In the genomic region with DNA sequence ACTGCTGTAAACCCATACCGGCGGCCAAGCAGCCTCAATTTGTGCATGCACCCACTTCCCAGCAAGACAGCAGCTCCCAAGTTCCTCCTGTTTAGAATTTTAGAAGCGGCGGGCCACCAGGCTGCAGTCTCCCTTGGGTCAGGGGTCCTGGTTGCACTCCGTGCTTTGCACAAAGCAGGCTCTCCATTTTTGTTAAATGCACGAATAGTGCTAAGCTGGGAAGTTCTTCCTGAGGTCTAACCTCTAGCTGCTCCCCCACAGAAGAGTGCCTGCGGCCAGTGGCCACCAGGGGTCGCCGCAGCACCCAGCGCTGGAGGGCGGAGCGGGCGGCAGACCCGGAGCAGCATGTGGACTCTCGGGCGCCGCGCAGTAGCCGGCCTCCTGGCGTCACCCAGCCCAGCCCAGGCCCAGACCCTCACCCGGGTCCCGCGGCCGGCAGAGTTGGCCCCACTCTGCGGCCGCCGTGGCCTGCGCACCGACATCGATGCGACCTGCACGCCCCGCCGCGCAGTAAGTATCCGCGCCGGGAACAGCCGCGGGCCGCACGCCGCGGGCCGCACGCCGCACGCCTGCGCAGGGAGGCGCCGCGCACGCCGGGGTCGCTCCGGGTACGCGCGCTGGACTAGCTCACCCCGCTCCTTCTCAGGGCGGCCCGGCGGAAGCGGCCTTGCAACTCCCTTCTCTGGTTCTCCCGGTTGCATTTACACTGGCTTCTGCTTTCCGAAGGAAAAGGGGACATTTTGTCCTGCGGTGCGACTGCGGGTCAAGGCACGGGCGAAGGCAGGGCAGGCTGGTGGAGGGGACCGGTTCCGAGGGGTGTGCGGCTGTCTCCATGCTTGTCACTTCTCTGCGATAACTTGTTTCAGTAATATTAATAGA, we compare ENCODE assay signal across 8 cellular contexts. TPM values are rescaled to one million over a fixed set of nuclear protein-coding genes. Genes with fewer than 3 reads are reported as not detected.
DNase-seq lines count a peak whose midpoint lies in the region; ATAC-seq and TF ChIP-seq lines count a peak whose summit lies in the region.

A gene (plus strand): TSS at position 315 of the 879 bp plus-strand sequence. CDS start 31 bp downstream, at position 346.

- H3K23ac ChIP-seq in neuronal stem cell (ENCODE audit: low read depth, low read length, poor library complexity) = peak within 1 kb of the TSS; percentile 75

- peak within 1 kb of the TSS; percentile 93 for H3K18ac ChIP-seq in neuronal stem cell (ENCODE audit: low read length)

- no peaks in the 10 kb centered on the region; the same call in 1 of the 2 replicates for H3F3A ChIP-seq in DOHH2 (ENCODE audit: control insufficient read depth, insufficient read depth)

- H3K4me3 ChIP-seq in DOHH2 (ENCODE audit: low read length) (peak within 1 kb of the TSS; percentile 86), neuronal stem cell (ENCODE audit: low read length in 2 of 2) (peak within 1 kb of the TSS; percentile 77 to 86)

- no peak within 1 kb of the TSS for H4K91ac ChIP-seq in neuronal stem cell (ENCODE audit: low read depth, low read length, poor library complexity)

- H3K9ac ChIP-seq in neuronal stem cell (ENCODE audit: low read depth, low read length, poor library complexity) = peak within 1 kb of the TSS; percentile 91

- ATAC-seq in GM21576 (IDR thresholded peaks at IDR 0.05; ENCODE audit: unreplicated experiment) (peak; percentile 89), foreskin keratinocyte (peak; percentile 94)

- H3K27ac ChIP-seq in DOHH2 (ENCODE audit: low read depth, low read length) (peak within 1 kb of the TSS; percentile 37), foreskin keratinocyte (peak within 1 kb of the TSS; percentile 59), neuronal stem cell (replicated peaks; ENCODE audit: low read length) (peak within 1 kb of the TSS; percentile 78)

- H2AK5ac ChIP-seq in neuronal stem cell (ENCODE audit: low read depth, low read length) = no peak within 1 kb of the TSS

- no CpG with 5 or more reads among the region's 75 CpGs for WGBS in neuronal stem cell (ENCODE audit: extremely low coverage in 2 of 2, insufficient read length in 2 of 2, insufficient replicate concordance in 1 of 2), 2 donors

- no peak within 1 kb of the TSS for H3K4ac ChIP-seq in neuronal stem cell (ENCODE audit: low read length)

- TF ChIP-seq CTCF in DOHH2 (IDR thresholded peaks at IDR 0.05; ENCODE audit: low read depth, low read length, poor library complexity, severe bottlenecking) = peak; percentile 98
- TF ChIP-seq CTCF in foreskin keratinocyte (conservative IDR thresholded peaks at IDR 0.05) = peak; percentile 98

- H3K36me3 ChIP-seq in DOHH2 (ENCODE audit: control insufficient read depth, low read length) (no peaks in the 10 kb centered on the region), neuronal stem cell (replicated peaks in 1 of 2; ENCODE audit: control insufficient read depth in 2 of 2, insufficient read depth in 2 of 2, low read length in 2 of 2) (peaks cover 0 to 2% of the 10 kb centered on the region in 2 donors)

- peak; percentile 57 for TF ChIP-seq RAD21 in Ishikawa (IDR thresholded peaks at IDR 0.05; ENCODE audit: low read depth)

- H3K9me3 ChIP-seq in DOHH2 (ENCODE audit: control insufficient read depth, insufficient read depth, low read length) = no peaks in the 10 kb centered on the region
- peaks cover 0 to 5% of the 10 kb centered on the region in 2 donors for H3K9me3 ChIP-seq in neuronal stem cell (replicated peaks in 1 of 2; ENCODE audit: control insufficient read depth in 2 of 2, insufficient read depth in 1 of 2, low read depth in 1 of 2, low read length in 2 of 2)

- H4K20me1 ChIP-seq in DOHH2 (ENCODE audit: control insufficient read depth, insufficient read depth, low read depth, low read length) = no peaks in the 10 kb centered on the region

- peak; percentile 53 for TF ChIP-seq POLR2A in Raji (IDR thresholded peaks at IDR 0.05; ENCODE audit: insufficient read depth, low read depth, low read length)

- peak within 1 kb of the TSS; percentile 98 for H2AFZ ChIP-seq in neuronal stem cell (ENCODE audit: low read length)

- H3K79me1 ChIP-seq in neuronal stem cell (ENCODE audit: low read depth, low read length) = peaks cover 6% of the 10 kb centered on the region

- peak within 1 kb of the TSS; percentile 25 for H2BK12ac ChIP-seq in neuronal stem cell (ENCODE audit: low read length)

- H2BK5ac ChIP-seq in neuronal stem cell (ENCODE audit: low read length) = peak within 1 kb of the TSS; percentile 61

- peak within 1 kb of the TSS; percentile 45 for H2BK15ac ChIP-seq in neuronal stem cell (ENCODE audit: low read length)

- H3K27me3 ChIP-seq in DOHH2 (ENCODE audit: control insufficient read depth, low read length) (no peaks in the 10 kb centered on the region), foreskin keratinocyte (no peaks in the 10 kb centered on the region), neuronal stem cell (ENCODE audit: control insufficient read depth in 3 of 3, insufficient read depth in 3 of 3, low read depth in 1 of 3, low read length in 3 of 3) (peaks cover 0 to 2% (median 0%) of the 10 kb centered on the region in 3 experiments)

- peaks cover 10% of the 10 kb centered on the region for H3K4me1 ChIP-seq in DOHH2 (ENCODE audit: control insufficient read depth, low read length)
- H3K4me1 ChIP-seq in foreskin keratinocyte = peaks cover 5% of the 10 kb centered on the region
- H3K4me1 ChIP-seq in neuronal stem cell (ENCODE audit: control insufficient read depth in 2 of 2, insufficient read depth in 1 of 2, low read depth in 1 of 2, low read length in 2 of 2) = peaks cover 0 to 5% of the 10 kb centered on the region in 2 donors

- DNase-seq in activated gamma-delta T cell treated with Interleukin-2 at 50 U/mL for 16 hours = peak; percentile 77
- DNase-seq in foreskin keratinocyte = peak; percentile 37 to 70
- peak; percentile 78 for DNase-seq in neuronal stem cell (ENCODE audit: low spot score)
- DNase-seq in superior temporal gyrus (ENCODE audit: extremely low spot score) = peak; percentile 76

- H3K4me2 ChIP-seq in DOHH2 (ENCODE audit: low read length) = peak within 1 kb of the TSS; percentile 69
- peak within 1 kb of the TSS; percentile 76 for H3K4me2 ChIP-seq in neuronal stem cell (ENCODE audit: insufficient read depth, low read length, poor library complexity, severe bottlenecking)

- no peak within 1 kb of the TSS for H4K8ac ChIP-seq in neuronal stem cell (ENCODE audit: low read depth, low read length)

- peak; percentile 25; the same call in 1 of the 2 replicates for TF ChIP-seq EP300 in Ishikawa (IDR thresholded peaks at IDR 0.05; ENCODE audit: borderline replicate concordance)

- H3K79me2 ChIP-seq in DOHH2 (ENCODE audit: control insufficient read depth, low read length) = peaks cover 43% of the 10 kb centered on the region

- no peaks in the 10 kb centered on the region for H3K9me2 ChIP-seq in DOHH2 (replicated peaks; ENCODE audit: control insufficient read depth, low read length)

- H3K14ac ChIP-seq in neuronal stem cell (ENCODE audit: low read length) = peak within 1 kb of the TSS; percentile 96

- H2BK120ac ChIP-seq in neuronal stem cell (ENCODE audit: low read depth, low read length) = no peak within 1 kb of the TSS

TF ChIP-seq in Ishikawa, 13 proteins besides CTCF, POLR2A, EP300 and RAD21:
- TF ChIP-seq YY1 (IDR thresholded peaks at IDR 0.05; ENCODE audit: low read depth) = peak; percentile 4; the same call in 1 of the 2 replicates
- TF ChIP-seq ZBTB7A (IDR thresholded peaks at IDR 0.05; ENCODE audit: low read depth) = peak; percentile 64; the same call in 1 of the 2 replicates
- TF ChIP-seq TEAD4 (IDR thresholded peaks at IDR 0.05) = peak; percentile 23; the same call in 1 of the 2 replicates
- TF ChIP-seq, protein P1, sequence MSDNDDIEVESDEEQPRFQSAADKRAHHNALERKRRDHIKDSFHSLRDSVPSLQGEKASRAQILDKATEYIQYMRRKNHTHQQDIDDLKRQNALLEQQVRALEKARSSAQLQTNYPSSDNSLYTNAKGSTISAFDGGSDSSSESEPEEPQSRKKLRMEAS (IDR thresholded peaks at IDR 0.05) = peak; percentile 82; the same call in 1 of the 2 replicates
- no peak for TF ChIP-seq CEBPB (IDR thresholded peaks at IDR 0.05)
- TF ChIP-seq CREB1 (IDR thresholded peaks at IDR 0.05; ENCODE audit: low read depth) = no peak
- 0 out of 2 replicates have a peak, but pooled peaks have one; percentile 15 for TF ChIP-seq TCF12 (IDR thresholded peaks at IDR 0.05; ENCODE audit: low read depth)
- no peak for TF ChIP-seq NFIC (IDR thresholded peaks at IDR 0.05)
- TF ChIP-seq TAF1 (IDR thresholded peaks at IDR 0.05; ENCODE audit: low read depth) = peak; percentile 28
TF ChIP-seq in Ishikawa: peak in this region for 6.

RNA-seq across cellular contexts. Expression of the gene that starts here (rescaled TPM):
- 21.2 and 23.0 TPM in 2 replicates for total RNA-seq in foreskin keratinocyte
- polyA plus RNA-seq in foreskin keratinocyte = 30.6 and 31.9 TPM in 2 replicates
- polyA plus RNA-seq in neuronal stem cell (2013, experiment 1 of 2) = 32.9 TPM
- polyA plus RNA-seq in neuronal stem cell (2013, experiment 2 of 2) = 33.9 TPM

Comparison
In these comparisons a context has a peak if more than half of its experiments do, and no peak if none do; other contexts are left out.
1. Peak in every context shown above with its lines: DNase-seq, ATAC-seq, H3K4me3 ChIP-seq and H3K27ac ChIP-seq.